8 cellular contexts compared by ENCODE assay signal in genomic region chr14:68695326-68695768, GRCh38.
DNase-seq lines count a peak whose midpoint lies in the region; ATAC-seq and TF ChIP-seq lines count a peak whose summit lies in the region.

No MANE protein-coding gene starts in this region.

- CTCF ChIA-PET in BJ (lab: Yijun Ruan, JAX): interaction anchor here (0.8 to 2.7 kb wide), 2 partner anchors 94 to 121 kb away, joined by 4 to 10 read pairs; no protein-coding TSS in a partner anchor
- CTCF ChIA-PET in activated CD8-positive, alpha-beta T cell treated with anti-CD3 and anti-CD28 coated beads for 36 hours (lab: Charles Lee): interaction anchor here (1.5 kb wide), 1 partner anchor 16 kb away, joined by 4 read pairs; no protein-coding TSS in a partner anchor

- H3K4me3 ChIP-seq in BJ (ENCODE audit: low read depth, low read length) (no peak overlapping the region), upper lobe of left lung (no peak overlapping the region)

- no peaks in the 10 kb centered on the region for H3K9me3 ChIP-seq in upper lobe of left lung

- no peak for TF ChIP-seq POLR2A in upper lobe of left lung (IDR thresholded peaks at IDR 0.05)

- no peaks in the 10 kb centered on the region for H3K36me3 ChIP-seq in BJ (ENCODE audit: control insufficient read depth, insufficient read depth, low read length)
- no peaks in the 10 kb centered on the region for H3K36me3 ChIP-seq in upper lobe of left lung

- H3K4me1 ChIP-seq in upper lobe of left lung: peaks cover 5 to 15% (median 11%) of the 10 kb centered on the region in 4 donors

- H3K36me3 Mint-ChIP-seq in activated CD8-positive, alpha-beta T cell treated with anti-CD3 and anti-CD28 coated beads for 36 hours (ENCODE audit: low read depth): no peaks in the 10 kb centered on the region
- H3K36me3 Mint-ChIP-seq in immature natural killer cell: no peaks in the 10 kb centered on the region

- DNase-seq in BJ (ENCODE audit: low read depth): peak; percentile 99
- peak; percentile 76 for DNase-seq in activated CD8-positive, alpha-beta T cell treated with anti-CD3 and anti-CD28 coated beads for 36 hours
- DNase-seq in immature natural killer cell: peak; percentile 58 to 68 (median 67)
- DNase-seq in upper lobe of left lung: peak in 1 of 2 donors; percentile 52
- DNase-seq in retina: no peak

- H3K27ac ChIP-seq in upper lobe of left lung: no peak overlapping the region

- no peak overlapping the region for H3K4me3 Mint-ChIP-seq in activated CD8-positive, alpha-beta T cell treated with anti-CD3 and anti-CD28 coated beads for 36 hours
- peak overlapping the region; percentile 29 to 84 (median 38) for H3K4me3 Mint-ChIP-seq in immature natural killer cell

- intact Hi-C loops in activated CD8-positive, alpha-beta T cell treated with anti-CD3 and anti-CD28 coated beads for 36 hours (cut with micrococcal nuclease): no loop called here

- POLR2A ChIA-PET in BJ (lab: Charles Lee): interaction anchor here (0.5 to 1.0 kb wide), 2 partner anchors 92 to 98 kb away, joined by 3 to 19 read pairs; partner anchors contain the start of gene ZFP36L1
- POLR2A ChIA-PET in activated CD8-positive, alpha-beta T cell treated with anti-CD3 and anti-CD28 coated beads for 36 hours (lab: Charles Lee): interaction anchor here (1.9 kb wide), 1 partner anchor 12 kb away, joined by 5 read pairs; no protein-coding TSS in a partner anchor

- H3K4me1 Mint-ChIP-seq in activated CD8-positive, alpha-beta T cell treated with anti-CD3 and anti-CD28 coated beads for 36 hours (ENCODE audit: low read depth): peaks cover 14% of the 10 kb centered on the region
- H3K4me1 Mint-ChIP-seq in immature natural killer cell: peaks cover 26 to 40% of the 10 kb centered on the region in 2 donors

- peaks cover 1% of the 10 kb centered on the region for H3K9me3 Mint-ChIP-seq in activated CD8-positive, alpha-beta T cell treated with anti-CD3 and anti-CD28 coated beads for 36 hours
- H3K9me3 Mint-ChIP-seq in immature natural killer cell: peaks cover 0 to 1% (median 0%) of the 10 kb centered on the region in 6 donors

- H3K27me3 ChIP-seq in BJ (ENCODE audit: control insufficient read depth, insufficient read depth, low read length) (no peaks in the 10 kb centered on the region), upper lobe of left lung (no peaks in the 10 kb centered on the region)

- H3K27ac Mint-ChIP-seq in activated CD8-positive, alpha-beta T cell treated with anti-CD3 and anti-CD28 coated beads for 36 hours: peak overlapping the region; percentile 11
- H3K27ac Mint-ChIP-seq in immature natural killer cell: peak overlapping the region; percentile 60 to 95 (median 81)

- ATAC-seq in GM19043 (IDR thresholded peaks at IDR 0.05; ENCODE audit: low read depth, unreplicated experiment) (peak; percentile 91), HG03108 (IDR thresholded peaks at IDR 0.05; ENCODE audit: unreplicated experiment) (peak; percentile 91), upper lobe of left lung (ENCODE audit: low FRiP score in 2 of 2) (peak; percentile 47 to 92), GM19324 (IDR thresholded peaks at IDR 0.05; ENCODE audit: low FRiP score, unreplicated experiment) (no peak)
- ATAC-seq in activated CD8-positive, alpha-beta T cell treated with anti-CD3 and anti-CD28 coated beads for 36 hours: peak; percentile 94

- no peak for TF ChIP-seq CTCF in BJ (IDR thresholded peaks at IDR 0.05; ENCODE audit: insufficient read depth, low read depth, low read length)
- no peak for TF ChIP-seq CTCF in activated CD8-positive, alpha-beta T cell treated with anti-CD3 and anti-CD28 coated beads for 36 hours (IDR thresholded peaks at IDR 0.05)
- no peak for TF ChIP-seq CTCF in upper lobe of left lung (IDR thresholded peaks at IDR 0.05)

- no peak for TF ChIP-seq EP300 in upper lobe of left lung (IDR thresholded peaks at IDR 0.05)

- no peaks in the 10 kb centered on the region for H3K27me3 Mint-ChIP-seq in activated CD8-positive, alpha-beta T cell treated with anti-CD3 and anti-CD28 coated beads for 36 hours
- peaks cover 0 to 4% (median 2%) of the 10 kb centered on the region in 3 donors for H3K27me3 Mint-ChIP-seq in immature natural killer cell (ENCODE audit: low read depth in 3 of 3)

- 76 to 90% methylated on average over 7 of the region's 7 CpGs for WGBS in upper lobe of left lung, 2 donors
